Comparison of ENCODE assay signal across 1 cellular context in genomic region chr9:34458013-34458966, GRCh38.
TF ChIP-seq lines count a peak whose summit lies in the region.

TSS of gene DNAI1 (plus strand) at chr9:34458805. CDS start at chr9:34459006, 201 bp downstream.
A gene with protein sequence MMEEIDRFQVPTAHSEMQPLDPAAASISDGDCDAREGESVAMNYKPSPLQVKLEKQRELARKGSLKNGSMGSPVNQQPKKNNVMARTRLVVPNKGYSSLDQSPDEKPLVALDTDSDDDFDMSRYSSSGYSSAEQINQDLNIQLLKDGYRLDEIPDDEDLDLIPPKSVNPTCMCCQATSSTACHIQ (minus strand): TSS chr9:34458570. CDS start chr9:34458263, 307 bp downstream.

TF ChIP-seq in HepG2, 621 proteins besides CTCF, POLR2A, EP300 and RAD21 (continued from another document and continues in another):
- TF ChIP-seq SNAPC4 (CRISPR knock-in tag; IDR thresholded peaks at IDR 0.05) (no peak), ZNF746 (CRISPR knock-in tag; IDR thresholded peaks at IDR 0.05) (no peak), NFIB (CRISPR knock-in tag; IDR thresholded peaks at IDR 0.05; ENCODE audit: borderline replicate concordance) (no peak), ATF2 (CRISPR knock-in tag; IDR thresholded peaks at IDR 0.05) (no peak), RARG (CRISPR knock-in tag; IDR thresholded peaks at IDR 0.05; ENCODE audit: low read depth) (no peak), TBX3 (IDR thresholded peaks at IDR 0.05; ENCODE audit: borderline replicate concordance) (no peak), SP2 (CRISPR knock-in tag; IDR thresholded peaks at IDR 0.05) (no peak; the same call in 1 of the 2 replicates), SMARCC2 (IDR thresholded peaks at IDR 0.05) (no peak), JDP2 (CRISPR knock-in tag; IDR thresholded peaks at IDR 0.05; ENCODE audit: borderline replicate concordance) (no peak), ZNF484 (CRISPR knock-in tag; IDR thresholded peaks at IDR 0.05; ENCODE audit: borderline replicate concordance, low read depth) (no peak), ZNF292 (CRISPR knock-in tag; IDR thresholded peaks at IDR 0.05; ENCODE audit: borderline replicate concordance, low read depth) (no peak), HINFP (CRISPR knock-in tag; IDR thresholded peaks at IDR 0.05; ENCODE audit: low read depth) (no peak), AGO2 (optimal IDR thresholded peaks at IDR 0.05; ENCODE audit: low read depth, low read length) (no peak), RORA (CRISPR knock-in tag; IDR thresholded peaks at IDR 0.05) (no peak), ZSCAN5A (CRISPR knock-in tag; IDR thresholded peaks at IDR 0.05; ENCODE audit: borderline replicate concordance) (no peak), SMC3 (IDR thresholded peaks at IDR 0.05; ENCODE audit: low read length) (no peak), ZNF30 (CRISPR knock-in tag; IDR thresholded peaks at IDR 0.05) (no peak), ZMYM3 (CRISPR knock-in tag; IDR thresholded peaks at IDR 0.05) (no peak), CBX5 (CRISPR knock-in tag; IDR thresholded peaks at IDR 0.05; ENCODE audit: borderline replicate concordance) (no peak), IRF1 (CRISPR knock-in tag; IDR thresholded peaks at IDR 0.05; ENCODE audit: low read depth) (no peak), ZFP82 (CRISPR knock-in tag; IDR thresholded peaks at IDR 0.05; ENCODE audit: borderline replicate concordance) (no peak), ZFP1 (CRISPR knock-in tag; IDR thresholded peaks at IDR 0.05) (no peak), ZNF709 (CRISPR knock-in tag; IDR thresholded peaks at IDR 0.05) (no peak), SIX1 (CRISPR knock-in tag; IDR thresholded peaks at IDR 0.05; ENCODE audit: borderline replicate concordance) (no peak), ZNF576 (CRISPR knock-in tag; IDR thresholded peaks at IDR 0.05) (no peak), RFX1 (IDR thresholded peaks at IDR 0.05) (peak; percentile 73; the same call in 1 of the 2 replicates), SYNCRIP (IDR thresholded peaks at IDR 0.05; ENCODE audit: insufficient read depth, low read depth, low read length) (no peak), SNAI1 (CRISPR knock-in tag; IDR thresholded peaks at IDR 0.05; ENCODE audit: borderline replicate concordance) (no peak), NR1H2 (CRISPR knock-in tag; IDR thresholded peaks at IDR 0.05; ENCODE audit: borderline replicate concordance, low read depth) (no peak), ZNF558 (CRISPR knock-in tag; IDR thresholded peaks at IDR 0.05; ENCODE audit: borderline replicate concordance) (no peak), ZEB1 (IDR thresholded peaks at IDR 0.05; ENCODE audit: insufficient replicate concordance, low read depth) (no peak), NAIF1 (CRISPR knock-in tag; IDR thresholded peaks at IDR 0.05; ENCODE audit: borderline replicate concordance) (no peak), MIER3 (CRISPR knock-in tag; IDR thresholded peaks at IDR 0.05; ENCODE audit: borderline replicate concordance) (no peak), SMYD3 (CRISPR knock-in tag; IDR thresholded peaks at IDR 0.05) (no peak), KDM2A (CRISPR knock-in tag; IDR thresholded peaks at IDR 0.05; ENCODE audit: borderline replicate concordance, low read depth) (peak; percentile 68; the same call in 1 of the 2 replicates)
- TF ChIP-seq, protein P1, sequence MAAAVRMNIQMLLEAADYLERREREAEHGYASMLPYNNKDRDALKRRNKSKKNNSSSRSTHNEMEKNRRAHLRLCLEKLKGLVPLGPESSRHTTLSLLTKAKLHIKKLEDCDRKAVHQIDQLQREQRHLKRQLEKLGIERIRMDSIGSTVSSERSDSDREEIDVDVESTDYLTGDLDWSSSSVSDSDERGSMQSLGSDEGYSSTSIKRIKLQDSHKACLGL (CRISPR knock-in tag; IDR thresholded peaks at IDR 0.05): peak; percentile 63; the same call in 1 of the 2 replicates
- TF ChIP-seq, protein P2, sequence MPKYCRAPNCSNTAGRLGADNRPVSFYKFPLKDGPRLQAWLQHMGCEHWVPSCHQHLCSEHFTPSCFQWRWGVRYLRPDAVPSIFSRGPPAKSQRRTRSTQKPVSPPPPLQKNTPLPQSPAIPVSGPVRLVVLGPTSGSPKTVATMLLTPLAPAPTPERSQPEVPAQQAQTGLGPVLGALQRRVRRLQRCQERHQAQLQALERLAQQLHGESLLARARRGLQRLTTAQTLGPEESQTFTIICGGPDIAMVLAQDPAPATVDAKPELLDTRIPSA (CRISPR knock-in tag; IDR thresholded peaks at IDR 0.05; ENCODE audit: borderline replicate concordance): no peak
- TF ChIP-seq, protein P3, sequence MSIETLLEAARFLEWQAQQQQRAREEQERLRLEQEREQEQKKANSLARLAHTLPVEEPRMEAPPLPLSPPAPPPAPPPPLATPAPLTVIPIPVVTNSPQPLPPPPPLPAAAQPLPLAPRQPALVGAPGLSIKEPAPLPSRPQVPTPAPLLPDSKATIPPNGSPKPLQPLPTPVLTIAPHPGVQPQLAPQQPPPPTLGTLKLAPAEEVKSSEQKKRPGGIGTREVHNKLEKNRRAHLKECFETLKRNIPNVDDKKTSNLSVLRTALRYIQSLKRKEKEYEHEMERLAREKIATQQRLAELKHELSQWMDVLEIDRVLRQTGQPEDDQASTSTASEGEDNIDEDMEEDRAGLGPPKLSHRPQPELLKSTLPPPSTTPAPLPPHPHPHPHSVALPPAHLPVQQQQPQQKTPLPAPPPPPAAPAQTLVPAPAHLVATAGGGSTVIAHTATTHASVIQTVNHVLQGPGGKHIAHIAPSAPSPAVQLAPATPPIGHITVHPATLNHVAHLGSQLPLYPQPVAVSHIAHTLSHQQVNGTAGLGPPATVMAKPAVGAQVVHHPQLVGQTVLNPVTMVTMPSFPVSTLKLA (IDR thresholded peaks at IDR 0.05): peak; percentile 67
- TF ChIP-seq, protein P4, sequence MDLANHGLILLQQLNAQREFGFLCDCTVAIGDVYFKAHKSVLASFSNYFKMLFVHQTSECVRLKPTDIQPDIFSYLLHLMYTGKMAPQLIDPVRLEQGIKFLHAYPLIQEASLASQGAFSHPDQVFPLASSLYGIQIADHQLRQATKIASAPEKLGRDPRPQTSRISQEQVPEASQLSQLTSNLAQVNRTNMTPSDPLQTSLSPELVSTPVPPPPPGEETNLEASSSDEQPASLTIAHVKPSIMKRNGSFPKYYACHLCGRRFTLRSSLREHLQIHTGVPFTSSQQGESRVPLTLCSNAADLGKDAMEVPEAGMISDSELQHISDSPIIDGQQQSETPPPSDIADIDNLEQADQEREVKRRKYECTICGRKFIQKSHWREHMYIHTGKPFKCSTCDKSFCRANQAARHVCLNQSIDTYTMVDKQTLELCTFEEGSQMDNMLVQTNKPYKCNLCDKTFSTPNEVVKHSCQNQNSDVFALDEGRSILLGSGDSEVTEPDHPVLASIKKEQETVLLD (CRISPR knock-in tag; IDR thresholded peaks at IDR 0.05; ENCODE audit: low read depth): no peak
- TF ChIP-seq, protein P5, sequence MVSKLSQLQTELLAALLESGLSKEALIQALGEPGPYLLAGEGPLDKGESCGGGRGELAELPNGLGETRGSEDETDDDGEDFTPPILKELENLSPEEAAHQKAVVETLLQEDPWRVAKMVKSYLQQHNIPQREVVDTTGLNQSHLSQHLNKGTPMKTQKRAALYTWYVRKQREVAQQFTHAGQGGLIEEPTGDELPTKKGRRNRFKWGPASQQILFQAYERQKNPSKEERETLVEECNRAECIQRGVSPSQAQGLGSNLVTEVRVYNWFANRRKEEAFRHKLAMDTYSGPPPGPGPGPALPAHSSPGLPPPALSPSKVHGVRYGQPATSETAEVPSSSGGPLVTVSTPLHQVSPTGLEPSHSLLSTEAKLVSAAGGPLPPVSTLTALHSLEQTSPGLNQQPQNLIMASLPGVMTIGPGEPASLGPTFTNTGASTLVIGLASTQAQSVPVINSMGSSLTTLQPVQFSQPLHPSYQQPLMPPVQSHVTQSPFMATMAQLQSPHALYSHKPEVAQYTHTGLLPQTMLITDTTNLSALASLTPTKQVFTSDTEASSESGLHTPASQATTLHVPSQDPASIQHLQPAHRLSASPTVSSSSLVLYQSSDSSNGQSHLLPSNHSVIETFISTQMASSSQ (IDR thresholded peaks at IDR 0.05; ENCODE audit: low read depth): no peak
- TF ChIP-seq, protein P5 (CRISPR knock-in tag; IDR thresholded peaks at IDR 0.05; ENCODE audit: borderline replicate concordance): no peak
